Comparison of ENCODE assay signal across 1 cellular context in the genomic region with DNA sequence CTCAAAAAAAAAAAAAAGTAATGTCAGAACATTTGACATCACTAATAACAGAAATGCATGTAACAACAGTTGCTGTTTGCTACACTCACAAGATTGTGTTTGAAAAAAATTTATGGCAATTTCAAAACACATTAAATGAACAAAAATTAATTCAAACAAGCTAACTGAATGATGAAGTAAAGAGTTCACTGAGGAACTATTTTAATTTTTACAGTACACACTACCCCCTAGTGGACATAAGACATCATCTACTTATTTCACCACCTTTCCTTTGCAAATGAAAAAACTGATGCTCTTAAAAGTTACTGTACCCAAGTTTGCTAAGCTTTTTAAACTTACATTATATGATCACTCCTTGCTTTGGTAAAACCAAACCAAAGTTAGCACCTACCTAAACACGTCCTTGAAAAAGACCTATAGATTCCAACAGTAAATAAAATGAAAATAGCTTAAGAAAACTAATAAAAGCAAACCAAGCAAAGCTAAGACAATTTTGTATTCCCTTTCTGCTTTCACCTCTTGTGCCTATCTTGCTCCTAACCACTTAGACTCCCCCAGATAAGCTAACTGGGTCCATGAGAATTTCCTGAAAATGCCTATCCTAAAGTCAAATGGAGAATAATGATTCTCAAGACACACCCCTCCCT.
TF ChIP-seq lines count a peak whose summit lies in the region.

No MANE protein-coding gene starts in this region.

TF ChIP-seq in K562, 482 proteins besides CTCF, POLR2A, EP300 and RAD21 (continued from another document):
- TF ChIP-seq CREB3 (tag; conservative IDR thresholded peaks at IDR 0.05; ENCODE audit: low read depth) (no peak), MNT (conservative IDR thresholded peaks at IDR 0.05) (no peak), ZNF584 (CRISPR knock-in tag; IDR thresholded peaks at IDR 0.05; ENCODE audit: low read depth) (no peak), ZNF699 (CRISPR knock-in tag; IDR thresholded peaks at IDR 0.05; ENCODE audit: insufficient replicate concordance) (no peak), ZNF384 (IDR thresholded peaks at IDR 0.05; ENCODE audit: low read depth, low read length) (peak; percentile 58; the same call in 1 of the 2 replicates), STAG1 (CRISPR knock-in tag; IDR thresholded peaks at IDR 0.05; ENCODE audit: borderline replicate concordance) (no peak), HDAC3 (IDR thresholded peaks at IDR 0.05; ENCODE audit: borderline replicate concordance, partially characterized antibody) (peak; percentile 12), ATF2 (CRISPR knock-in tag; IDR thresholded peaks at IDR 0.05) (no peak), TBL1XR1 (IDR thresholded peaks at IDR 0.05; ENCODE audit: low read length in 2 of 2) (no peak), ARID3A (IDR thresholded peaks at IDR 0.05; ENCODE audit: borderline replicate concordance, low read depth, low read length) (0 out of 2 replicates have a peak, but pooled peaks have one; percentile 22), CHAMP1 (IDR thresholded peaks at IDR 0.05) (peak; percentile 27; the same call in 1 of the 2 replicates), FOXO4 (CRISPR knock-in tag; IDR thresholded peaks at IDR 0.05) (no peak), BMI1 (IDR thresholded peaks at IDR 0.05; ENCODE audit: low read length) (no peak), EZH2 (IDR thresholded peaks at IDR 0.05; ENCODE audit: borderline replicate concordance, low read depth, low read length) (no peak)
- TF ChIP-seq, protein P1, sequence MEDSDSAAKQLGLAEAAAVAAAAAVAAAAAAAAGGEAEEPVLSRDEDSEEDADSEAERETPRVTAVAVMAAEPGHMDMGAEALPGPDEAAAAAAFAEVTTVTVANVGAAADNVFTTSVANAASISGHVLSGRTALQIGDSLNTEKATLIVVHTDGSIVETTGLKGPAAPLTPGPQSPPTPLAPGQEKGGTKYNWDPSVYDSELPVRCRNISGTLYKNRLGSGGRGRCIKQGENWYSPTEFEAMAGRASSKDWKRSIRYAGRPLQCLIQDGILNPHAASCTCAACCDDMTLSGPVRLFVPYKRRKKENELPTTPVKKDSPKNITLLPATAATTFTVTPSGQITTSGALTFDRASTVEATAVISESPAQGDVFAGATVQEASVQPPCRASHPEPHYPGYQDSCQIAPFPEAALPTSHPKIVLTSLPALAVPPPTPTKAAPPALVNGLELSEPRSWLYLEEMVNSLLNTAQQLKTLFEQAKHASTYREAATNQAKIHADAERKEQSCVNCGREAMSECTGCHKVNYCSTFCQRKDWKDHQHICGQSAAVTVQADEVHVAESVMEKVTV (CRISPR knock-in tag; IDR thresholded peaks at IDR 0.05) = 0 out of 2 replicates have a peak, but pooled peaks have one; percentile 24
